In the genomic region with DNA sequence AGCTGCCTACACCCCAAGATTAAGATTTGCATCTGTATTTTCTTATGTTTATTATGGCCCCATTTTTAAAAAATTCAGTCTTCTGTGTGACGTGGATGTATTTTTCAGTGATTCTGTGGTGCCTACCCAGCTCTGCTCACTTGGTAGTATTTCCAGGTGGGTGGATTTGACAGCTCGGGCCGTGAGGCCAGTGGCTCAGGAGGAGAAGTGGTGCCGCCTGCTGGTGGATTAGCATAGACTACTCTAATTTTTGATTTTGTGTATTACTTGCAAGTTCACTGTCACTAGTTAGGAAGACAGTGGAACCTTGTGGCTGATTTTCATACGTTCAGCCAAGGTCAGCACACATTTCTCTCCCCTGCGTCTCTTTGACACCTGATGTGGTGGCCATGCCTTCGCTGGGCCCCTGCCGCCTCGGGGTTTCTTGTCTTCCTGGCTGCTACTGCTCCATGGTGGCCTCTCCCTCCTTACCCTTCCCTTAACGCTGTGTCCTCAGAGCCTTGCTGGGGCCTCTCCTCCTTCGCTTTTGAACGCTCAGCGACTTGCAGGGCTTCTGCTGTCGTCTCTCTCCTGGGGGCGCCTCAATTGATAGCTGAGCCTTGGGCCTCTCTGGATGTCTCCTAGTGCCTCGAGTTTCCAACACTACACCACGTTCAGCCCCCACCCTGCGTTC, we compare ENCODE assay signal across 8 cellular contexts.
DNase-seq lines count a peak whose midpoint lies in the region; ATAC-seq, FAIRE-seq and TF ChIP-seq lines count a peak whose summit lies in the region.

No MANE protein-coding gene starts in this region.

- peaks cover 53% of the 10 kb centered on the region for H3K36me3 Mint-ChIP-seq in T-helper 2 cell treated with Interferon-gamma antibody and Interleukin-4, amounts not matched to agents 5 μg/mL and 100 μg/mL, for 36 hours (ENCODE audit: low read depth)

- peaks cover 0 to 7% of the 10 kb centered on the region in 2 donors for H3K36me3 ChIP-seq in adrenal gland (replicated peaks in 1 of 2)
- H3K36me3 ChIP-seq in left ventricle myocardium inferior: peaks cover 61% of the 10 kb centered on the region

- H3K27ac Mint-ChIP-seq in T-helper 2 cell treated with Interferon-gamma antibody and Interleukin-4, amounts not matched to agents 5 μg/mL and 100 μg/mL, for 36 hours: peak overlapping the region; percentile 78

- ATAC-seq in A549 (peak; percentile 55 to 61; a peak in 5 of 6 replicates), GM18861 (IDR thresholded peaks at IDR 0.05; ENCODE audit: unreplicated experiment) (peak; percentile 69)

- H3K4me2 ChIP-seq in A549: peak overlapping the region; percentile 17; the same call in 1 of the 3 replicates

- H3K9me3 Mint-ChIP-seq in T-helper 2 cell treated with Interferon-gamma antibody and Interleukin-4, amounts not matched to agents 5 μg/mL and 100 μg/mL, for 36 hours: no peaks in the 10 kb centered on the region

- H3K9me3 ChIP-seq in A549: no peaks in the 10 kb centered on the region
- H3K9me3 ChIP-seq in adrenal gland (replicated peaks in 1 of 3): no peaks in the 10 kb centered on the region
- no peaks in the 10 kb centered on the region for H3K9me3 ChIP-seq in left ventricle myocardium inferior (replicated peaks)

- H3K4me3 ChIP-seq in A549: no peak overlapping the region
- H3K4me3 ChIP-seq in adrenal gland: no peak overlapping the region
- H3K4me3 ChIP-seq in left ventricle myocardium inferior: no peak overlapping the region
- H3K4me3 ChIP-seq in retinal pigment epithelial cell (ENCODE audit: low read length): no peak overlapping the region

- H3K4me1 ChIP-seq in A549: peaks cover 63% of the 10 kb centered on the region
- peaks cover 0 to 5% of the 10 kb centered on the region in 2 donors for H3K4me1 ChIP-seq in adrenal gland (replicated peaks in 1 of 2)
- peaks cover 30% of the 10 kb centered on the region for H3K4me1 ChIP-seq in left ventricle myocardium inferior

- peaks cover 8% of the 10 kb centered on the region for H3K4me1 Mint-ChIP-seq in T-helper 2 cell treated with Interferon-gamma antibody and Interleukin-4, amounts not matched to agents 5 μg/mL and 100 μg/mL, for 36 hours (ENCODE audit: low read depth)

- no peak for TF ChIP-seq EP300 in A549 (IDR thresholded peaks at IDR 0.05)

- H3K27me3 Mint-ChIP-seq in T-helper 2 cell treated with Interferon-gamma antibody and Interleukin-4, amounts not matched to agents 5 μg/mL and 100 μg/mL, for 36 hours (ENCODE audit: low read depth): no peaks in the 10 kb centered on the region

- no peaks in the 10 kb centered on the region for H3K27me3 ChIP-seq in adrenal gland
- H3K27me3 ChIP-seq in left ventricle myocardium inferior (ENCODE audit: low read depth): no peaks in the 10 kb centered on the region

- peak overlapping the region; percentile 84 to 94 for H3K27ac ChIP-seq in A549
- H3K27ac ChIP-seq in adrenal gland: peak overlapping the region in 1 of 5 donors; percentile 1
- no peak overlapping the region for H3K27ac ChIP-seq in left ventricle myocardium inferior (replicated peaks)

- 62% methylated on average over 18 of the region's 18 CpGs for WGBS in A549 (ENCODE audit: missing lambda C conversion rate)
- WGBS in adrenal gland, 4 donors: 35 to 47% (median 40%) methylated on average over 18 of the region's 18 CpGs

- CTCF ChIA-PET in A549 (lab: Yijun Ruan, JAX): interaction anchor here (0.6 to 20.8 kb wide), 40 partner anchors 8 to 397 kb away, joined by 3 to 356 read pairs (median 4); partner anchors contain the start of gene DGKD

- TF ChIP-seq RAD21 in A549 (conservative IDR thresholded peaks at IDR 0.05 in 1 of 2, IDR thresholded peaks at IDR 0.05 in 1 of 2): peak; percentile 92 to 95

- intact Hi-C loops in adrenal gland (cut with DNase I): loop anchor here (5.0 to 10.0 kb wide), 4 partner anchors 41 to 271 kb away; partner anchors contain the start of genes UGT1A4 (in 2 of the 2), UGT1A5 (in 2 of the 2) and DGKD (in 1 of the 2)
- intact Hi-C loops in left ventricle myocardium inferior (cut with micrococcal nuclease): loop anchor here (2.0 kb wide), 1 partner anchor 89 kb away; the partner anchor contains the start of gene DGKD

- POLR2A ChIA-PET in A549 (lab: Yijun Ruan, JAX): no interaction called here

- DNase-seq in A549 (ENCODE audit: low read depth in 1 of 2, low spot score in 1 of 2) (peak; percentile 88), NCI-H128 (lab: John Stamatoyannopoulos, UW; ENCODE audit: unreplicated experiment) (peak; percentile 29), adrenal gland (peak; percentile 71 to 91 (median 84)), left ventricle myocardium inferior (peak; percentile 77), retinal pigment epithelial cell (ENCODE audit: low read depth) (peak; percentile 46), GOT3 (lab: John Stamatoyannopoulos, UW) (no peak)
- peak; percentile 65 for DNase-seq in T-helper 2 cell treated with Interferon-gamma antibody and Interleukin-4, amounts not matched to agents 5 μg/mL and 100 μg/mL, for 36 hours (ENCODE audit: low spot score)

- FAIRE-seq in A549 (lab: Jason Lieb, UNC): no peak

- TF ChIP-seq POLR2A in A549 (IDR thresholded peaks at IDR 0.05; ENCODE audit: low read length) (no peak), adrenal gland (IDR thresholded peaks at IDR 0.05) (no peak)

- TF ChIP-seq CTCF in A549 (IDR thresholded peaks at IDR 0.05): peak; percentile 89
- peak; percentile 83 to 91 (median 86) for TF ChIP-seq CTCF in adrenal gland (IDR thresholded peaks at IDR 0.05)
- TF ChIP-seq CTCF in left ventricle myocardium inferior (IDR thresholded peaks at IDR 0.05; ENCODE audit: borderline replicate concordance): peak; percentile 82
- peak; percentile 82 for TF ChIP-seq CTCF in retinal pigment epithelial cell (conservative IDR thresholded peaks at IDR 0.05; ENCODE audit: low read depth, low read length)

- no peak overlapping the region for H3K4me3 Mint-ChIP-seq in T-helper 2 cell treated with Interferon-gamma antibody and Interleukin-4, amounts not matched to agents 5 μg/mL and 100 μg/mL, for 36 hours

TF ChIP-seq in A549, 52 proteins besides CTCF, POLR2A, EP300 and RAD21:
- TF ChIP-seq ESRRA (IDR thresholded peaks at IDR 0.05; ENCODE audit: borderline replicate concordance, low read length) (no peak), NPAS2 (CRISPR knock-in tag; IDR thresholded peaks at IDR 0.05; ENCODE audit: borderline replicate concordance) (no peak), SMC3 (IDR thresholded peaks at IDR 0.05) (peak; percentile 96), FOXS1 (CRISPR knock-in tag; IDR thresholded peaks at IDR 0.05) (no peak)
- TF ChIP-seq, protein P1, sequence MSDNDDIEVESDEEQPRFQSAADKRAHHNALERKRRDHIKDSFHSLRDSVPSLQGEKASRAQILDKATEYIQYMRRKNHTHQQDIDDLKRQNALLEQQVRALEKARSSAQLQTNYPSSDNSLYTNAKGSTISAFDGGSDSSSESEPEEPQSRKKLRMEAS (IDR thresholded peaks at IDR 0.05): peak; percentile 54
